In the genomic region with DNA sequence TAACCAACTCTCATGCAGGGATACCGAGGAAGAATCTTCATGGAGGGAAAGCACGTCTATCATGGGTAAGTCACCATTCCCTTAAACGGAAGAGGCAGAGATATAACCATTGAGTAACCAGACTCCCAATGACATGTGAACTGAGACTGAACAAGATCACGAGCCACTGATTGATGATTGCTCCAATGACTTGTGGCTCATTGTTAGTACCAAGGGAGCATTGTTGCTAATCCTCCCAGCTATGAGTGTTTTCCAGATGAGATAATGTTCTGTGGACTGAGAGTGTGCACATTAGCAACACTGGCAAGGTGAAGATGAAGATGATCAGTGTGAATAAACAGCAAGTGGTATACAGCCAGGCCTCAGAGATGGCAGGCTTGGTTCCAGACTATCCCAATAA, we compare ENCODE assay signal across 32 cellular contexts.
"Had no signal": no experiment of that assay in that cellular context is flagged by ENCODE, and none has a peak within 500 bp of the region (broad histone marks: within the 10 kb centered on the region; RNA-seq: fewer than 3 reads in every experiment).

No MANE protein-coding gene starts in this region.

- DNase-seq: activated B cell treated with CpG ODN at 0.5 μM for 24 hours; activated CD4-positive, alpha-beta T cell treated with anti-CD3 and anti-CD28 coated beads for 48 hours; activated CD4-positive, alpha-beta T cell treated with anti-CD3 and anti-CD28 coated beads, Interleukin-2, amount 50 U/mL, for 1 hour; activated CD4-positive, alpha-beta T cell treated with anti-CD3 and anti-CD28 coated beads, Interleukin-2, amount 50 U/mL, for 48 hours; activated CD8-positive, alpha-beta memory T cell treated with anti-CD3 and anti-CD28 coated beads for 24 hours; activated CD8-positive, alpha-beta T cell treated with anti-CD3 and anti-CD28 coated beads for 36 hours; activated effector memory CD4-positive, alpha-beta T cell treated with Interleukin-2 at 50 U/mL for 16 hours; activated gamma-delta T cell treated with Interleukin-2 at 50 U/mL for 16 hours; activated naive CD4-positive, alpha-beta T cell treated with anti-CD3 and anti-CD28 coated beads, Interleukin-2, amount 50 U/mL, for 16 hours; activated naive CD4-positive, alpha-beta T cell treated with Interleukin-2 at 50 U/mL for 16 hours; activated T-cell treated with anti-CD3 and anti-CD28 coated beads, Interleukin-2, amount 50 U/mL, for 4 hours; amniotic stem cell; anterior cingulate cortex; body of pancreas; central memory CD4-positive, alpha-beta T cell; cerebellar nuclear complex; dorsolateral prefrontal cortex; effector memory CD8-positive, alpha-beta T cell; esophagus squamous epithelium; foreskin fibroblast; glutamatergic neuron; T-helper 1 cell; T-helper 17 cell; T1000; WERI-Rb-1 had no signal

- H3K4me3 ChIP-seq: body of pancreas, cardiac muscle cell, coronary artery, dorsolateral prefrontal cortex, esophagus squamous epithelium had no signal

- H3K36me3 Mint-ChIP-seq: activated naive CD8-positive, alpha-beta T cell had no signal

- H3K27me3 Mint-ChIP-seq: activated B cell treated with CpG ODN at 0.5 μM for 24 hours; activated CD8-positive, alpha-beta T cell treated with anti-CD3 and anti-CD28 coated beads for 36 hours; activated naive CD8-positive, alpha-beta T cell; activated T-helper 17 cell treated with anti-CD3 and anti-CD28 coated beads, Interleukin-2, amount 50 U/mL, for 72 hours; T-helper 17 cell had no signal

- H3K27ac Mint-ChIP-seq: activated B cell treated with CpG ODN at 0.5 μM for 24 hours; activated CD8-positive, alpha-beta T cell treated with anti-CD3 and anti-CD28 coated beads for 36 hours; activated naive CD8-positive, alpha-beta T cell; activated T-helper 17 cell treated with anti-CD3 and anti-CD28 coated beads, Interleukin-2, amount 50 U/mL, for 72 hours; dendritic cell treated with granulocyte-macrophage colony-stimulating factor and Interleukin-4, amounts not matched to agents 40 ng/mL and 50 ng/mL, for 4 days; effector memory CD8-positive, alpha-beta T cell; T-helper 2 cell treated with Interferon-gamma antibody and Interleukin-4, amounts not matched to agents 5 μg/mL and 100 μg/mL, for 36 hours had no signal

- H3K4me3 Mint-ChIP-seq: activated B cell treated with CpG ODN at 0.5 μM for 24 hours; activated CD8-positive, alpha-beta T cell treated with anti-CD3 and anti-CD28 coated beads for 36 hours; activated naive CD8-positive, alpha-beta T cell; activated T-cell treated with anti-CD3 and anti-CD28 coated beads, Interleukin-2, amount 50 U/mL, for 4 hours; activated T-helper 17 cell treated with anti-CD3 and anti-CD28 coated beads, Interleukin-2, amount 50 U/mL, for 72 hours; dendritic cell treated with granulocyte-macrophage colony-stimulating factor and Interleukin-4, amounts not matched to agents 40 ng/mL and 50 ng/mL, for 4 days; effector memory CD8-positive, alpha-beta T cell; T-helper 17 cell; T-helper 2 cell treated with Interferon-gamma antibody and Interleukin-4, amounts not matched to agents 5 μg/mL and 100 μg/mL, for 36 hours had no signal

- H3K9me3 Mint-ChIP-seq: activated B cell treated with CpG ODN at 0.5 μM for 24 hours; activated CD8-positive, alpha-beta T cell treated with anti-CD3 and anti-CD28 coated beads for 36 hours; activated T-cell treated with anti-CD3 and anti-CD28 coated beads, Interleukin-2, amount 50 U/mL, for 4 hours; activated T-helper 17 cell treated with anti-CD3 and anti-CD28 coated beads, Interleukin-2, amount 50 U/mL, for 72 hours; dendritic cell treated with granulocyte-macrophage colony-stimulating factor and Interleukin-4, amounts not matched to agents 40 ng/mL and 50 ng/mL, for 4 days; effector memory CD8-positive, alpha-beta T cell had no signal

- ATAC-seq: activated CD4-positive, CD25-positive, alpha-beta regulatory T cell treated with anti-CD3 and anti-CD28 coated beads, Interleukin-2, amount 50 U/mL, for 24 hours; activated CD8-positive, alpha-beta T cell treated with anti-CD3 and anti-CD28 coated beads for 36 hours; activated T-cell treated with anti-CD3 and anti-CD28 coated beads, Interleukin-2, amount 50 U/mL, for 4 hours; activated T-helper 17 cell treated with anti-CD3 and anti-CD28 coated beads, Interleukin-2, amount 50 U/mL, for 72 hours; body of pancreas; effector memory CD8-positive, alpha-beta T cell; T-helper 17 cell had no signal
